ENCODE assay signal across 9 cellular contexts in the genomic region with DNA sequence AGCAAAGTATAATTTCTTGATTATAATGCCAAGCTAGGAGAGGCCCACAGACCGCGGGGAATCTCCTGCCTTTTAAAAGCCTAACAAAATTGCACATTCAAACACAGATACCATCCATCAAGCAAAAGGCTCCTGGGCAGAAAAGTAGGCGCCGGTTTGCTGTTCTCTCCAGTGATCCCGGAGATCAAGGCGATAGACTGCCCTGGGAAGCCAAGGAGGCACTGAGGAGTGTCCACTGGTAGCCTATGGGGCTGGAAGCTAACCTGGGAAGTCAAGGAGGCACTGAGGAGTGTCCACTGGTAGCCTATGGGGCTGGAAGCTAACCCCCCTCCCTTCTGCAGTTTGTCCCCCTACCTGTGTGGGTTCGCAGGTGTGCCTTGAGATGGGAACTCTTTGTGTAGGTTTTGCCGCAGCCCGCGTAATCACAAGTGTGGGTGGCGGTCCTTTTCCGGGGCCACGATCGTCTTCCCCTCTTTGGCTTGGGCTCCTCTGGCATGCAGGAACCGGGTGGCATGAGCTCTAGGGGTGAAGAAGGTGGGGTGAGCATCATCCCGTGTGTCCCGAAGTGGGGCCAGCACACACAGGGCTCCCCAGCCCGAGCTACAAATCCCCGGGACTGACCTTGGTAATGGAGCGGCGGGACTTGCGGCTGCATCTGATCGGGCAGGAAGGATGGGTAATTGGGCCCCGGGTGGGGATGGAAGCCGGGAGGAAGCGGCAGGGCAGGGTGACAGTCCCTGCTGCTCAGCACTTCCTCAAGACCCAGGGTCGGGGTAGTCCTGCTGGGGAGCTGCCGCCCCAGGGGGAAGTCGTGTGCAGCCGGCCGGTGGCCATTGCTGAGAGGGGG. TPM values are rescaled to one million over a fixed set of nuclear protein-coding genes. Genes with fewer than 3 reads are reported as not detected.
DNase-seq lines count a peak whose midpoint lies in the region; ATAC-seq and TF ChIP-seq lines count a peak whose summit lies in the region.
"Had no signal": no experiment of that assay in that cellular context is flagged by ENCODE, and none has a peak within 500 bp of the region (broad histone marks: within the 10 kb centered on the region; RNA-seq: fewer than 3 reads in every experiment).

No MANE protein-coding gene starts in this region.

- H3K27ac ChIP-seq in GM23338 (ENCODE audit: low read depth) (no peak overlapping the region), skin epidermis (peak overlapping the region; percentile 19 to 98 (median 92))

- peaks cover 13% of the 10 kb centered on the region for H3K4me1 ChIP-seq in GM23338 (ENCODE audit: insufficient read depth)

- peaks cover 61% of the 10 kb centered on the region for H3K27me3 ChIP-seq in GM23338 (ENCODE audit: insufficient read depth)

- H3K4me3 Mint-ChIP-seq in GM23338 (peak overlapping the region; percentile 79), brain (peak overlapping the region; percentile 52 to 93 (median 91))

- TF ChIP-seq CTCF in GM23338 (conservative IDR thresholded peaks at IDR 0.05; ENCODE audit: low read depth in 2 of 2) (no peak), brain (conservative IDR thresholded peaks at IDR 0.05) (no peak), GM10266 (IDR thresholded peaks at IDR 0.05; ENCODE audit: control insufficient read depth, insufficient read depth, low read depth, missing control alignments) (no peak)

- peak overlapping the region; percentile 97 for H2AFZ ChIP-seq in GM23338

- H3K4me1 Mint-ChIP-seq in GM23338 (peaks cover 29% of the 10 kb centered on the region; the same call in 2 of the 3 replicates), brain (peaks cover 32% of the 10 kb centered on the region)

- H3K36me3 Mint-ChIP-seq in GM23338 (ENCODE audit: low read depth) (no peaks in the 10 kb centered on the region; the same call in 2 of the 3 replicates), brain (peaks cover 20% of the 10 kb centered on the region)

- H3F3A ChIP-seq in GM23338 (replicated peaks; ENCODE audit: low read depth), result peaks cover 10% of the 10 kb centered on the region; the same call in 1 of the 2 replicates

- DNase-seq in GM23338 (ENCODE audit: low spot score) (peak; percentile 61), islet precursor cell (peak; percentile 63), NCI-H510A treated with DMSO at 0.1 percent for 48 hours (lab: John Stamatoyannopoulos, UW) (no peak), KG1 (lab: John Stamatoyannopoulos, UW) (no peak), GM10266 (ENCODE audit: extremely low spot score) (no peak)
- DNase-seq: activated effector memory CD4-positive, alpha-beta T cell treated with Interleukin-2 at 50 U/mL for 16 hours had no signal

- H3K27me3 Mint-ChIP-seq in GM23338 (ENCODE audit: insufficient read depth, low read depth, poor library complexity), result peaks cover 46% of the 10 kb centered on the region
- peaks cover 80% of the 10 kb centered on the region for H3K27me3 Mint-ChIP-seq in brain

- H4K20me1 ChIP-seq in GM23338 (replicated peaks; ENCODE audit: insufficient read depth), result no peaks in the 10 kb centered on the region

- H3K9me2 ChIP-seq in GM23338 (ENCODE audit: insufficient read depth), result no peaks in the 10 kb centered on the region

- peak overlapping the region; percentile 96 for H3K4me2 ChIP-seq in GM23338

- H3K4me3 ChIP-seq in GM23338 (peak overlapping the region; percentile 70), skin epidermis (peak overlapping the region; percentile 54 to 78 (median 63))

- H3K9me3 Mint-ChIP-seq in GM23338 (peaks cover 3% of the 10 kb centered on the region; the same call in 1 of the 3 replicates), brain (peaks cover 0 to 3% (median 0%) of the 10 kb centered on the region in 5 experiments)

- H3K36me3 ChIP-seq in GM23338 (ENCODE audit: insufficient read depth), result no peaks in the 10 kb centered on the region

- H3K79me2 ChIP-seq in GM23338 (replicated peaks; ENCODE audit: insufficient read depth), result no peaks in the 10 kb centered on the region

- ATAC-seq in GM23338 (peak; percentile 3), GM19463 (IDR thresholded peaks at IDR 0.05; ENCODE audit: unreplicated experiment) (no peak)

- no peak overlapping the region for H3K27ac Mint-ChIP-seq in GM23338
- H3K27ac Mint-ChIP-seq in brain, result no peak overlapping the region

TF ChIP-seq in GM23338, 12 proteins besides CTCF, POLR2A, EP300 and RAD21:
- no peak for TF ChIP-seq STAT1 (IDR thresholded peaks at IDR 0.05; ENCODE audit: unreplicated experiment)
- TF ChIP-seq EZH2 (IDR thresholded peaks at IDR 0.05; ENCODE audit: low read depth, unreplicated experiment), result peak; percentile 53

RNA-seq across cellular contexts. Expression of gene KLF4, which starts 2.7 kb away (rescaled TPM):
- 26.8 and 29.8 TPM in 2 replicates for total RNA-seq in GM23338 (2014; rRNA removed; shearing (Covaris generic))
- polyA plus RNA-seq in GM23338 (2016; fragmentation: Nextera tagmentation; extraction: Ambion mirVana), result 6.0 and 8.3 TPM in 2 replicates
- 9.1 TPM for polyA plus RNA-seq in brain (ENCODE audit: insufficient read depth, low read depth, low replicate concordance)

Comparison
In these comparisons a context has a peak if more than half of its experiments do, and no peak if none do; other contexts are left out.
1. DNase-seq: peak in GM23338 (single experiment) and islet precursor cell (single experiment); none in NCI-H510A treated with DMSO at 0.1 percent for 48 hours (single experiment), KG1 (single experiment) and GM10266 (single experiment).